ENCODE assay signal across 16 cellular contexts in the genomic region with DNA sequence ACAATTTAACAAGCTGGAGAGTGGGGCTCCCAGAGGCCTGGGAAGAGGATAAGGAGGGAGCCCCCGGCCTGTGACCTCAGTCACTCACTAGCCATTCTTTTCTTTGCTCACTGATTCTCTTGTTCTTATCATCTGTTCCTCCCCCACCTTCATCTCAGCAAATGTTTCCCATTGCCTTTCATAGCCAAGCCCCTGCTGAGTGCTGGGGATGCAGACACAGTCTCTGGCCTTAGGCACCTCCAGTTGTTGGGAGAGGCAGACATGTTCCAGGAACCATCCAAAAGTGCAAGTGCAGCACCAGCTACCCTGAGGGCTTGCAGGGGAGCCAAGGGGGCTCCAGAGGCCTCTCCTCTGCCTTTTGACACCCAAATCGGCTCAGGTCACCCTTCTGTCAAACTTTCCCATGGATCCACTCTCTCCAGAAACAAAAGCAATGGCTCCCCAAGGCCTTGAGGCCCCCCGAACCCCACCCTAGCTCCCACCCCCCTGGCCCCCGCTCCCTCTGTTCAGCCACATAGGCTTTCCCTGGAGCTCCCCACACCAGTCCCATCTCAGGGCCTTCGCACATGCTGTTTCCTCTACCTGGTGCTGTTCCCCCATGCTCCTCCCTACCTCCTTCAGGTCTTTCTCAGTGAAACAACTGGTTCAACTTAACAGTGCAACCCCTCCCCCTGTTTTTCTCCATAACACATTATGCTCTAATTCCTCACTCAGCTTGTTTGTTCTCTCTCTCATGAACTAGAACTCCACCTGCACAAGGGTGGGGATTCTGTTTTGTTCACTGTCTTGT. TPM values are rescaled to one million over a fixed set of nuclear protein-coding genes. Genes with fewer than 3 reads are reported as not detected.
A peak's percentile ranks its signal among the peaks of the same experiment; 100 is the strongest.
DNase-seq lines count a peak whose midpoint lies in the region; ATAC-seq and TF ChIP-seq lines count a peak whose summit lies in the region.
"Had no signal": no experiment of that assay in that cellular context is flagged by ENCODE, and none has a peak within 500 bp of the region (broad histone marks: within the 10 kb centered on the region; RNA-seq: fewer than 3 reads in every experiment).

No MANE protein-coding gene starts in this region.

- no peaks in the 10 kb centered on the region for H4K20me1 ChIP-seq in osteoblast (ENCODE audit: insufficient read depth, low read length)

- no peaks in the 10 kb centered on the region for H3K9me3 ChIP-seq in HEK293 (ENCODE audit: control insufficient read depth, insufficient read depth, low read depth, low read length)
- H3K9me3 ChIP-seq in endodermal cell (ENCODE audit: control insufficient read depth, low read length) = no peaks in the 10 kb centered on the region
- H3K9me3 ChIP-seq in osteoblast (ENCODE audit: low read depth, low read length) = no peaks in the 10 kb centered on the region
- H3K9me3 ChIP-seq: A549, BE2C, Caco-2 had no signal

- CTCF ChIA-PET in HEK293 (lab: Yijun Ruan, JAX) = interaction anchor here (0.7 kb wide), 1 partner anchor 585 kb away, joined by 3 read pairs; no protein-coding TSS in a partner anchor

- ATAC-seq in stimulated activated naive B cell treated with anti-CD40 and anti-IgM and Interleukin-4, amounts not matched to agents 10 μg/mL and 1 μg/mL and 100 μg/mL, for 72 hours (replicated peaks) = no peak
- ATAC-seq in HG03196 (IDR thresholded peaks at IDR 0.05; ENCODE audit: unreplicated experiment) = no peak
- ATAC-seq: A549; CD8-positive, alpha-beta T cell had no signal

- WGBS in endodermal cell (ENCODE audit: insufficient coverage in 1 of 2, insufficient read length in 1 of 2), 2 experiments = 68 to 75% methylated on average over 2 to 5 of the region's 5 CpGs

- H3K9ac ChIP-seq in endodermal cell (ENCODE audit: extremely low read depth, low read length, poor library complexity, severe bottlenecking) = peak overlapping the region; percentile 11

- DNase-seq in NCI-H345 treated with DMSO at 0.1 percent for 48 hours (lab: John Stamatoyannopoulos, UW; ENCODE audit: unreplicated experiment) = peak; percentile 14
- DNase-seq in endodermal cell = no peak
- peak; percentile 58 for DNase-seq in osteoblast (ENCODE audit: insufficient read length, low spot score, missing footprints)
- no peak for DNase-seq in stimulated activated naive B cell treated with anti-CD40 and anti-IgM and Interleukin-4, amounts not matched to agents 10 μg/mL and 1 μg/mL and 100 μg/mL, for 72 hours
- no peak for DNase-seq in NCI-H1048 (lab: John Stamatoyannopoulos, UW)
- DNase-seq: BE2C; Caco-2; CD8-positive, alpha-beta T cell; DND-41; GF-D8; HCEC 1CT; IMR-90 had no signal

- no peak overlapping the region for H3K27ac ChIP-seq in HEK293 (ENCODE audit: extremely low read depth, low read depth, low read length)
- no peak overlapping the region for H3K27ac ChIP-seq in endodermal cell (ENCODE audit: low read depth, low read length)
- H3K27ac ChIP-seq in osteoblast (ENCODE audit: low read depth, low read length) = no peak overlapping the region
- H3K27ac ChIP-seq: A549 had no signal

- TF ChIP-seq CTCF in HEK293 (tag by site-specific recombination; IDR thresholded peaks at IDR 0.05) (no peak), endodermal cell (conservative IDR thresholded peaks at IDR 0.05) (no peak), osteoblast (IDR thresholded peaks at IDR 0.05; ENCODE audit: extremely low read depth, low read depth, low read length) (no peak)

- peaks cover 4% of the 10 kb centered on the region; the same call in 1 of the 2 replicates for H3K4me1 ChIP-seq in HEK293 (ENCODE audit: control insufficient read depth, insufficient read depth, low read length)
- H3K4me1 ChIP-seq in endodermal cell (ENCODE audit: control insufficient read depth, insufficient read depth, low read length) = peaks cover 20% of the 10 kb centered on the region
- H3K4me1 ChIP-seq in osteoblast (ENCODE audit: insufficient read depth, low read length) = no peaks in the 10 kb centered on the region

- H3K27me3 Mint-ChIP-seq in endodermal cell (ENCODE audit: insufficient read depth) = peaks cover 31% of the 10 kb centered on the region
- H3K27me3 Mint-ChIP-seq in stimulated activated naive B cell treated with anti-CD40 and anti-IgM and Interleukin-4, amounts not matched to agents 10 μg/mL and 1 μg/mL and 100 μg/mL, for 72 hours = peaks cover 7 to 10% of the 10 kb centered on the region in 2 donors

- POLR2A ChIA-PET in HEK293 (lab: Yijun Ruan, JAX) = no interaction called here

- H3K27ac Mint-ChIP-seq in endodermal cell = no peak overlapping the region
- H3K27ac Mint-ChIP-seq in stimulated activated naive B cell treated with anti-CD40 and anti-IgM and Interleukin-4, amounts not matched to agents 10 μg/mL and 1 μg/mL and 100 μg/mL, for 72 hours = no peak overlapping the region
- H3K27ac Mint-ChIP-seq: CD14-positive monocyte; CD8-positive, alpha-beta T cell had no signal

- H3K36me3 ChIP-seq in HEK293 (ENCODE audit: control insufficient read depth in 2 of 2, insufficient read depth in 1 of 2, low read length in 2 of 2) = no peaks in the 10 kb centered on the region
- no peaks in the 10 kb centered on the region for H3K36me3 ChIP-seq in endodermal cell (ENCODE audit: control insufficient read depth, insufficient read depth, low read length)
- H3K36me3 ChIP-seq in osteoblast (ENCODE audit: insufficient read depth, low read length) = no peaks in the 10 kb centered on the region
- H3K36me3 ChIP-seq: BE2C had no signal

- H3K9me3 Mint-ChIP-seq in endodermal cell = no peaks in the 10 kb centered on the region
- H3K9me3 Mint-ChIP-seq in stimulated activated naive B cell treated with anti-CD40 and anti-IgM and Interleukin-4, amounts not matched to agents 10 μg/mL and 1 μg/mL and 100 μg/mL, for 72 hours = peaks cover 0 to 9% of the 10 kb centered on the region in 2 donors
- H3K9me3 Mint-ChIP-seq: CD8-positive, alpha-beta T cell had no signal

- H3K36me3 Mint-ChIP-seq in endodermal cell (ENCODE audit: low read depth) = no peaks in the 10 kb centered on the region
- H3K36me3 Mint-ChIP-seq in stimulated activated naive B cell treated with anti-CD40 and anti-IgM and Interleukin-4, amounts not matched to agents 10 μg/mL and 1 μg/mL and 100 μg/mL, for 72 hours = no peaks in the 10 kb centered on the region
- H3K36me3 Mint-ChIP-seq: CD14-positive monocyte; CD8-positive, alpha-beta T cell had no signal

- no peaks in the 10 kb centered on the region for H3K79me2 ChIP-seq in osteoblast (ENCODE audit: insufficient read depth, low read length)

- H3K4me3 ChIP-seq in HEK293 (ENCODE audit: low read depth, low read length) (no peak overlapping the region), endodermal cell (ENCODE audit: low read length) (no peak overlapping the region), osteoblast (ENCODE audit: insufficient read depth, low read length) (no peak overlapping the region)
- H3K4me3 ChIP-seq: A549 had no signal

- no peak overlapping the region for H3K4me2 ChIP-seq in osteoblast (ENCODE audit: insufficient read depth, low read length)
- H3K4me2 ChIP-seq: A549 had no signal

- no peak overlapping the region for H2AFZ ChIP-seq in osteoblast (ENCODE audit: low read length)

- no peak overlapping the region for H3K4me3 Mint-ChIP-seq in endodermal cell
- no peak overlapping the region for H3K4me3 Mint-ChIP-seq in stimulated activated naive B cell treated with anti-CD40 and anti-IgM and Interleukin-4, amounts not matched to agents 10 μg/mL and 1 μg/mL and 100 μg/mL, for 72 hours
- H3K4me3 Mint-ChIP-seq: CD14-positive monocyte; CD8-positive, alpha-beta T cell had no signal

- peaks cover 34% of the 10 kb centered on the region for H3K4me1 Mint-ChIP-seq in endodermal cell
- peaks cover 0 to 5% of the 10 kb centered on the region in 2 donors for H3K4me1 Mint-ChIP-seq in stimulated activated naive B cell treated with anti-CD40 and anti-IgM and Interleukin-4, amounts not matched to agents 10 μg/mL and 1 μg/mL and 100 μg/mL, for 72 hours
- H3K4me1 Mint-ChIP-seq: CD14-positive monocyte had no signal

- H3K27me3 ChIP-seq in endodermal cell (ENCODE audit: control insufficient read depth, insufficient read depth, low read length, poor library complexity, severe bottlenecking) (no peaks in the 10 kb centered on the region), osteoblast (ENCODE audit: insufficient read depth, low read length) (peaks cover 4% of the 10 kb centered on the region)
- H3K27me3 ChIP-seq: BE2C had no signal

TF ChIP-seq in HEK293, 187 proteins besides CTCF, POLR2A, EP300 and RAD21:
- peak; percentile 62; the same call in 1 of the 2 replicates for TF ChIP-seq ZIC2 (tag by site-specific recombination; IDR thresholded peaks at IDR 0.05)
- no peak for TF ChIP-seq ZNF548 (tag by site-specific recombination; IDR thresholded peaks at IDR 0.05)
- peak; percentile 59 for TF ChIP-seq ZNF341 (tag by site-specific recombination; IDR thresholded peaks at IDR 0.05; ENCODE audit: low read depth)

RNA-seq across cellular contexts. Expression of gene KCNJ12, which starts 14.9 kb away (rescaled TPM):
- total RNA-seq in endodermal cell (1 to 10 TPM; 2.3 to 2.6 TPM), osteoblast (under 0.01 and 0.29 TPM in 2 replicates)
- polyA plus RNA-seq in endodermal cell (2013, experiment 1 of 2) = 1.9 TPM
- 1.7 TPM for polyA plus RNA-seq in endodermal cell (2013, experiment 2 of 2)
- polyA plus RNA-seq: CD14-positive monocyte had no signal

Comparison
In these comparisons a context has a peak if more than half of its experiments do, and no peak if none do; other contexts are left out.
1. DNase-seq: peak in NCI-H345 treated with DMSO at 0.1 percent for 48 hours (single experiment) and osteoblast (single experiment); none in endodermal cell (single experiment), stimulated activated naive B cell treated with anti-CD40 and anti-IgM and Interleukin-4, amounts not matched to agents 10 μg/mL and 1 μg/mL and 100 μg/mL, for 72 hours (single experiment) and NCI-H1048 (single experiment).